In genomic region chr17:68910256-68910705, GRCh38 we compare ENCODE assay signal across 11 cellular contexts. TPM values are rescaled to one million over a fixed set of nuclear protein-coding genes. Genes with fewer than 3 reads are reported as not detected.
A peak's percentile ranks its signal among the peaks of the same experiment; 100 is the strongest.
DNase-seq lines count a peak whose midpoint lies in the region; ATAC-seq and TF ChIP-seq lines count a peak whose summit lies in the region.
"Had no signal": no experiment of that assay in that cellular context is flagged by ENCODE, and none has a peak within 500 bp of the region (broad histone marks: within the 10 kb centered on the region; RNA-seq: fewer than 3 reads in every experiment).

No MANE protein-coding gene starts in this region.

- H3K9ac ChIP-seq in neural progenitor cell: no peak overlapping the region

- no peaks in the 10 kb centered on the region for H3K79me2 ChIP-seq in neural progenitor cell (ENCODE audit: low read depth)

- no peak overlapping the region for H3K27ac Mint-ChIP-seq in neural progenitor cell
- H3K27ac Mint-ChIP-seq: activated naive CD4-positive, alpha-beta T cell treated with anti-CD3 and anti-CD28 coated beads, Interleukin-2, amount 50 U/mL, for 24 hours; CD4-positive, CD25-positive, alpha-beta regulatory T cell had no signal

- H3K4me3 Mint-ChIP-seq in neural progenitor cell: no peak overlapping the region
- H3K4me3 Mint-ChIP-seq: activated naive CD4-positive, alpha-beta T cell treated with anti-CD3 and anti-CD28 coated beads, Interleukin-2, amount 50 U/mL, for 24 hours; CD4-positive, CD25-positive, alpha-beta regulatory T cell had no signal

- TF ChIP-seq CTCF in foreskin keratinocyte (conservative IDR thresholded peaks at IDR 0.05): peak; percentile 17
- no peak for TF ChIP-seq CTCF in neural progenitor cell (IDR thresholded peaks at IDR 0.05)

- H3K27ac ChIP-seq in foreskin keratinocyte (no peak overlapping the region), neural progenitor cell (no peak overlapping the region)

- H3K9me3 ChIP-seq in neural progenitor cell (ENCODE audit: low read depth): no peaks in the 10 kb centered on the region

- H3K4me1 ChIP-seq in foreskin keratinocyte: peaks cover 22% of the 10 kb centered on the region
- H3K4me1 ChIP-seq in neural progenitor cell: peaks cover 7% of the 10 kb centered on the region

- no peaks in the 10 kb centered on the region for H3F3A ChIP-seq in neural progenitor cell (ENCODE audit: low read depth)

- peak overlapping the region; percentile 4 for H2AFZ ChIP-seq in neural progenitor cell (replicated peaks)

- peaks cover 19% of the 10 kb centered on the region for H3K4me1 Mint-ChIP-seq in neural progenitor cell
- H3K4me1 Mint-ChIP-seq: activated naive CD4-positive, alpha-beta T cell treated with anti-CD3 and anti-CD28 coated beads, Interleukin-2, amount 50 U/mL, for 24 hours; CD4-positive, CD25-positive, alpha-beta regulatory T cell had no signal

- H4K20me1 ChIP-seq in neural progenitor cell (ENCODE audit: low read depth): no peaks in the 10 kb centered on the region

- H3K36me3 ChIP-seq in neural progenitor cell: no peaks in the 10 kb centered on the region

- H3K9me3 Mint-ChIP-seq in neural progenitor cell: peaks cover 13% of the 10 kb centered on the region

- DNase-seq in EL (peak; percentile 6), UCSD-AML1 (lab: John Stamatoyannopoulos, UW; ENCODE audit: unreplicated experiment) (peak; percentile 7), foreskin keratinocyte (peak in 1 of 2 donors; percentile 35), neural progenitor cell (ENCODE audit: low spot score) (peak; percentile 31), epidermal melanocyte (ENCODE audit: insufficient read length, low spot score) (no peak), dedifferentiated amniotic fluid mesenchymal stem cell (ENCODE audit: extremely low spot score) (no peak), dermis blood vessel endothelial cell (no peak)
- DNase-seq: CD4-positive, CD25-positive, alpha-beta regulatory T cell; NCI-H1436 had no signal

- H3K27me3 ChIP-seq in foreskin keratinocyte (no peaks in the 10 kb centered on the region), neural progenitor cell (no peaks in the 10 kb centered on the region)

- no peaks in the 10 kb centered on the region for H3K27me3 Mint-ChIP-seq in neural progenitor cell (ENCODE audit: insufficient read depth, low read depth)

- H3K4me3 ChIP-seq in neural progenitor cell: no peak overlapping the region

- ATAC-seq in foreskin keratinocyte: peak; percentile 6
- ATAC-seq in GM18505 (IDR thresholded peaks at IDR 0.05; ENCODE audit: unreplicated experiment): no peak

- no peak overlapping the region for H3K4me2 ChIP-seq in neural progenitor cell

- no peak for TF ChIP-seq POLR2A in GM18505 (IDR thresholded peaks at IDR 0.05; ENCODE audit: borderline replicate concordance, extremely low read depth, insufficient read depth, insufficient read length)

- H3K36me3 Mint-ChIP-seq in neural progenitor cell: no peaks in the 10 kb centered on the region
- H3K36me3 Mint-ChIP-seq: activated naive CD4-positive, alpha-beta T cell treated with anti-CD3 and anti-CD28 coated beads, Interleukin-2, amount 50 U/mL, for 24 hours; CD4-positive, CD25-positive, alpha-beta regulatory T cell had no signal

RNA-seq across cellular contexts. Expression of gene ABCA8, which starts 44.9 kb away (rescaled TPM):
- total RNA-seq in foreskin keratinocyte (not detected in 2 replicates), neural progenitor cell (ENCODE audit: low replicate concordance) (not detected in 2 replicates), dermis blood vessel endothelial cell (under 0.01 and 0.19 TPM in 2 replicates)
- not detected in 2 replicates for polyA plus RNA-seq in foreskin keratinocyte
- total RNA-seq: CD4-positive, CD25-positive, alpha-beta regulatory T cell had no signal
- polyA plus RNA-seq: CD4-positive, CD25-positive, alpha-beta regulatory T cell had no signal

Comparison
In these comparisons a context has a peak if more than half of its experiments do, and no peak if none do; other contexts are left out.
1. DNase-seq: peak in EL (single experiment), UCSD-AML1 (single experiment) and neural progenitor cell (single experiment); none in epidermal melanocyte (single experiment), dedifferentiated amniotic fluid mesenchymal stem cell (single experiment) and dermis blood vessel endothelial cell (single experiment).